Comparison of ENCODE assay signal across 9 cellular contexts in the genomic region with DNA sequence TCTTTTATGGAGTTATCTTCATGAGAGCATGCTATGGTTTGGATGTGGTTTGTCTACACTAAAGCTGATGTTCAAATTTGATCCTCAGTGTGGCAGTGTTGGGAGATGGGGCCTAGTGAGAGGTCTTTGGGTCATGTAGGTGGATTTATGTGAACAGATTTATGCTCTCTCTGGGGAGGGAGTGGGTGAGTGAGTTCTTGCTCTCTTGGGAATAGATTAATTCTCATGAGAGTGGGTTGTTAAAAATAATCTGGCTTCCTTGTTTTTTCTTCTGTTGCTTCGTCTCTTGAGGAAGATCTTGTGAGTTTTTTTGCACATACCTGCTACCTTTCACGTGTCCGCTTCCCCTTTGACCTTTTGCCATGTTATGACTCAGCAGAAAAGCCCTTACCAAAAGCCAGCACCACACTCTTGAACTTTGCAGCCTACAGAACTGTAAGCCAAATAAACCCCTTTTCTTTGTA. TPM values are rescaled to one million over a fixed set of nuclear protein-coding genes. Genes with fewer than 3 reads are reported as not detected.
DNase-seq lines count a peak whose midpoint lies in the region; ATAC-seq, FAIRE-seq and TF ChIP-seq lines count a peak whose summit lies in the region.
"Had no signal": no experiment of that assay in that cellular context is flagged by ENCODE, and none has a peak within 500 bp of the region (broad histone marks: within the 10 kb centered on the region; RNA-seq: fewer than 3 reads in every experiment).

No MANE protein-coding gene starts in this region.

- ATAC-seq in HG03039 (IDR thresholded peaks at IDR 0.05; ENCODE audit: unreplicated experiment), result no peak
- ATAC-seq in activated CD8-positive, alpha-beta T cell treated with anti-CD3 and anti-CD28 coated beads, Interleukin-2, amount 10 ng/mL, durations not matched to agents 7 days and 5 days, result no peak
- no peak for ATAC-seq in activated naive CD4-positive, alpha-beta T cell treated with anti-CD3 and anti-CD28 coated beads, Interleukin-2, amount 50 U/mL, for 72 hours

- no peaks in the 10 kb centered on the region for H3K27me3 Mint-ChIP-seq in activated CD8-positive, alpha-beta T cell treated with anti-CD3 and anti-CD28 coated beads, Interleukin-2, amount 10 ng/mL, durations not matched to agents 7 days and 5 days (ENCODE audit: low read depth)

- no peak for DNase-seq in H54 (ENCODE audit: insufficient read length, low spot score)
- peak; percentile 51 for DNase-seq in M059J (ENCODE audit: low read depth)
- peak; percentile 34 for DNase-seq in kidney tubule cell (ENCODE audit: low spot score)
- DNase-seq in activated CD8-positive, alpha-beta T cell treated with anti-CD3 and anti-CD28 coated beads, Interleukin-2, amount 10 ng/mL, durations not matched to agents 7 days and 5 days, result no peak
- no peak for DNase-seq in iPS-NIHi7 (ENCODE audit: extremely low spot score)
- DNase-seq in activated naive CD4-positive, alpha-beta T cell treated with anti-CD3 and anti-CD28 coated beads, Interleukin-2, amount 50 U/mL, for 72 hours (ENCODE audit: low spot score in 2 of 2), result no peak
- DNase-seq: NCI-H2081 had no signal

- TF ChIP-seq CTCF in GM12874 (IDR thresholded peaks at IDR 0.05; ENCODE audit: insufficient read depth, low read depth, low read length), result peak; percentile 9; the same call in 1 of the 2 replicates

- H3K36me3 Mint-ChIP-seq in activated CD8-positive, alpha-beta T cell treated with anti-CD3 and anti-CD28 coated beads, Interleukin-2, amount 10 ng/mL, durations not matched to agents 7 days and 5 days (ENCODE audit: low read depth), result no peaks in the 10 kb centered on the region
- H3K36me3 Mint-ChIP-seq in activated naive CD4-positive, alpha-beta T cell treated with anti-CD3 and anti-CD28 coated beads, Interleukin-2, amount 50 U/mL, for 72 hours, result peaks cover under 1 to 6% of the 10 kb centered on the region in 2 donors

- peaks cover 4% of the 10 kb centered on the region for H3K9me3 Mint-ChIP-seq in activated CD8-positive, alpha-beta T cell treated with anti-CD3 and anti-CD28 coated beads, Interleukin-2, amount 10 ng/mL, durations not matched to agents 7 days and 5 days (ENCODE audit: insufficient read depth)
- peaks cover 1 to 6% of the 10 kb centered on the region in 2 donors for H3K9me3 Mint-ChIP-seq in activated naive CD4-positive, alpha-beta T cell treated with anti-CD3 and anti-CD28 coated beads, Interleukin-2, amount 50 U/mL, for 72 hours

- H3K4me3 Mint-ChIP-seq in activated CD8-positive, alpha-beta T cell treated with anti-CD3 and anti-CD28 coated beads, Interleukin-2, amount 10 ng/mL, durations not matched to agents 7 days and 5 days, result no peak overlapping the region

- POLR2A ChIA-PET in activated CD8-positive, alpha-beta T cell treated with anti-CD3 and anti-CD28 coated beads, Interleukin-2, amount 10 ng/mL, durations not matched to agents 7 days and 5 days (lab: Charles Lee), result no interaction called here

- H3K4me1 Mint-ChIP-seq in activated CD8-positive, alpha-beta T cell treated with anti-CD3 and anti-CD28 coated beads, Interleukin-2, amount 10 ng/mL, durations not matched to agents 7 days and 5 days (ENCODE audit: low read depth), result no peaks in the 10 kb centered on the region

- no peak for TF ChIP-seq POLR2A in H54 (IDR thresholded peaks at IDR 0.05; ENCODE audit: low read depth, low read length)

- H3K27ac Mint-ChIP-seq in activated CD8-positive, alpha-beta T cell treated with anti-CD3 and anti-CD28 coated beads, Interleukin-2, amount 10 ng/mL, durations not matched to agents 7 days and 5 days, result no peak overlapping the region
- no peak overlapping the region for H3K27ac Mint-ChIP-seq in activated naive CD4-positive, alpha-beta T cell treated with anti-CD3 and anti-CD28 coated beads, Interleukin-2, amount 50 U/mL, for 72 hours

- CTCF ChIA-PET in activated CD8-positive, alpha-beta T cell treated with anti-CD3 and anti-CD28 coated beads, Interleukin-2, amount 10 ng/mL, durations not matched to agents 7 days and 5 days (lab: Charles Lee), result no interaction called here

- peak; percentile 36 for FAIRE-seq in H54 (lab: Jason Lieb, UNC)

RNA-seq across cellular contexts. Expression of gene DERA, which starts 20.5 kb away (rescaled TPM):
- total RNA-seq in M059J (2014; rRNA removed; shearing (Covaris generic)), result 67.0 and 111 TPM in 2 replicates
- total RNA-seq in activated CD8-positive, alpha-beta T cell treated with anti-CD3 and anti-CD28 coated beads, Interleukin-2, amount 10 ng/mL, durations not matched to agents 7 days and 5 days, result 10 to 100 TPM; 23.1 to 27.7 TPM
- 10 to 100 TPM; 33.5 to 36.2 TPM for total RNA-seq in activated naive CD4-positive, alpha-beta T cell treated with anti-CD3 and anti-CD28 coated beads, Interleukin-2, amount 50 U/mL, for 72 hours

RNA-seq across cellular contexts. Expression of gene STRAP, which starts 49.4 kb away (rescaled TPM):
- 91.0 and 148 TPM in 2 replicates for total RNA-seq in M059J (2014; rRNA removed; shearing (Covaris generic))
- 10 to 100 TPM; 87.5 to 90.8 TPM for total RNA-seq in activated CD8-positive, alpha-beta T cell treated with anti-CD3 and anti-CD28 coated beads, Interleukin-2, amount 10 ng/mL, durations not matched to agents 7 days and 5 days
- 100 to 1,000 TPM; 107 to 136 TPM for total RNA-seq in activated naive CD4-positive, alpha-beta T cell treated with anti-CD3 and anti-CD28 coated beads, Interleukin-2, amount 50 U/mL, for 72 hours

Comparison
In these comparisons a context has a peak if more than half of its experiments do, and no peak if none do; other contexts are left out.
1. DNase-seq: peak in M059J (single experiment) and kidney tubule cell (single experiment); none in H54 (single experiment), activated CD8-positive, alpha-beta T cell treated with anti-CD3 and anti-CD28 coated beads, Interleukin-2, amount 10 ng/mL, durations not matched to agents 7 days and 5 days (single experiment), iPS-NIHi7 (single experiment) and activated naive CD4-positive, alpha-beta T cell treated with anti-CD3 and anti-CD28 coated beads, Interleukin-2, amount 50 U/mL, for 72 hours (0 of 2).